20 cellular contexts compared by ENCODE assay signal in genomic region chr7:158774916-158775315, GRCh38. TPM values are rescaled to one million over a fixed set of nuclear protein-coding genes. Genes with fewer than 3 reads are reported as not detected.
DNase-seq lines count a peak whose midpoint lies in the region; ATAC-seq and TF ChIP-seq lines count a peak whose summit lies in the region.
"Had no signal": no experiment of that assay in that cellular context is flagged by ENCODE, and none has a peak within 500 bp of the region (broad histone marks: within the 10 kb centered on the region; RNA-seq: fewer than 3 reads in every experiment).

No MANE protein-coding gene starts in this region.

- H3K27me3 Mint-ChIP-seq in T-helper 1 cell treated with Interleukin-12 subunit alpha and Interleukin-12 subunit beta and Interleukin-4 antibody, amounts not matched to agents 30 μg/mL and 1 μg/mL, for 36 hours (ENCODE audit: low read depth) = no peaks in the 10 kb centered on the region
- no peaks in the 10 kb centered on the region for H3K27me3 Mint-ChIP-seq in CD4-positive, CD25-positive, alpha-beta regulatory T cell
- no peaks in the 10 kb centered on the region for H3K27me3 Mint-ChIP-seq in T-cell
- H3K27me3 Mint-ChIP-seq in effector memory CD8-positive, alpha-beta T cell = no peaks in the 10 kb centered on the region
- H3K27me3 Mint-ChIP-seq: B cell had no signal

- TF ChIP-seq CTCF in right atrium auricular region (IDR thresholded peaks at IDR 0.05) (no peak), brain microvascular endothelial cell (IDR thresholded peaks at IDR 0.05; ENCODE audit: low read depth, low read length, missing control alignments) (no peak)

- ATAC-seq in CD4-positive, CD25-positive, alpha-beta regulatory T cell (ENCODE audit: low read depth in 2 of 2) = no peak
- ATAC-seq in T-cell (replicated peaks in 1 of 4) = no peak
- no peak for ATAC-seq in effector memory CD8-positive, alpha-beta T cell (replicated peaks)

- no peaks in the 10 kb centered on the region for H3K27me3 ChIP-seq in CD4-positive, CD25-positive, alpha-beta regulatory T cell (ENCODE audit: control insufficient read depth, insufficient read depth, low read length)
- H3K27me3 ChIP-seq in right atrium auricular region (no peaks in the 10 kb centered on the region), brain microvascular endothelial cell (replicated peaks) (no peaks in the 10 kb centered on the region)

- peaks cover 22% of the 10 kb centered on the region for H3K4me1 ChIP-seq in CD4-positive, CD25-positive, alpha-beta regulatory T cell (ENCODE audit: control insufficient read depth, insufficient read depth, low read length, poor library complexity, severe bottlenecking)
- peaks cover 0 to 15% of the 10 kb centered on the region in 2 donors for H3K4me1 ChIP-seq in right atrium auricular region

- H3K36me3 ChIP-seq in CD4-positive, CD25-positive, alpha-beta regulatory T cell (ENCODE audit: control insufficient read depth, insufficient read depth, low read length) = peaks cover 34% of the 10 kb centered on the region
- H3K36me3 ChIP-seq in right atrium auricular region (peaks cover 31% of the 10 kb centered on the region), brain microvascular endothelial cell (replicated peaks) (peaks cover 22% of the 10 kb centered on the region)

- POLR2A ChIA-PET in T-cell (lab: Charles Lee) = no interaction called here

- no peak overlapping the region for H3K27ac ChIP-seq in CD4-positive, CD25-positive, alpha-beta regulatory T cell (ENCODE audit: insufficient read depth, low read length, poor library complexity, severe bottlenecking)
- H3K27ac ChIP-seq in right atrium auricular region (no peak overlapping the region), brain microvascular endothelial cell (no peak overlapping the region)
- H3K27ac ChIP-seq: 22Rv1 had no signal

- H3K27ac Mint-ChIP-seq in T-helper 1 cell treated with Interleukin-12 subunit alpha and Interleukin-12 subunit beta and Interleukin-4 antibody, amounts not matched to agents 30 μg/mL and 1 μg/mL, for 36 hours = peak overlapping the region; percentile 31
- H3K27ac Mint-ChIP-seq in CD4-positive, CD25-positive, alpha-beta regulatory T cell = peak overlapping the region in 2 of 3 donors; percentile 73 to 76
- peak overlapping the region; percentile 76 to 80 for H3K27ac Mint-ChIP-seq in T-cell
- H3K27ac Mint-ChIP-seq in effector memory CD8-positive, alpha-beta T cell = peak overlapping the region; percentile 23 to 59
- H3K27ac Mint-ChIP-seq: B cell had no signal

- peaks cover 31% of the 10 kb centered on the region for H3K4me1 Mint-ChIP-seq in T-helper 1 cell treated with Interleukin-12 subunit alpha and Interleukin-12 subunit beta and Interleukin-4 antibody, amounts not matched to agents 30 μg/mL and 1 μg/mL, for 36 hours (ENCODE audit: low read depth)
- peaks cover 16 to 49% (median 28%) of the 10 kb centered on the region in 4 donors for H3K4me1 Mint-ChIP-seq in CD4-positive, CD25-positive, alpha-beta regulatory T cell
- peaks cover 28 to 41% (median 38%) of the 10 kb centered on the region in 3 donors for H3K4me1 Mint-ChIP-seq in T-cell
- H3K4me1 Mint-ChIP-seq in effector memory CD8-positive, alpha-beta T cell (ENCODE audit: low read depth in 2 of 2) = peaks cover 10 to 21% of the 10 kb centered on the region in 2 donors
- H3K4me1 Mint-ChIP-seq: B cell had no signal

- in situ Hi-C loops in brain microvascular endothelial cell (cut with HindIII; ENCODE audit: low pct_ligation_motif_present, low sequenced_read_pairs) = no loop called here

- H3K4me3 Mint-ChIP-seq in T-helper 1 cell treated with Interleukin-12 subunit alpha and Interleukin-12 subunit beta and Interleukin-4 antibody, amounts not matched to agents 30 μg/mL and 1 μg/mL, for 36 hours = no peak overlapping the region
- H3K4me3 Mint-ChIP-seq in CD4-positive, CD25-positive, alpha-beta regulatory T cell = peak overlapping the region in 1 of 4 donors; percentile 33
- peak overlapping the region in 1 of 3 donors; percentile 47 for H3K4me3 Mint-ChIP-seq in T-cell
- H3K4me3 Mint-ChIP-seq in effector memory CD8-positive, alpha-beta T cell = no peak overlapping the region
- H3K4me3 Mint-ChIP-seq: B cell had no signal

- CTCF ChIA-PET in T-cell (lab: Charles Lee) = interaction anchor here in 1 of 2 donors (0.6 kb wide), 1 partner anchor 272 kb away, joined by 3 read pairs; no protein-coding TSS in a partner anchor

- H3K36me3 Mint-ChIP-seq in T-helper 1 cell treated with Interleukin-12 subunit alpha and Interleukin-12 subunit beta and Interleukin-4 antibody, amounts not matched to agents 30 μg/mL and 1 μg/mL, for 36 hours (ENCODE audit: low read depth) = peaks cover 48% of the 10 kb centered on the region
- H3K36me3 Mint-ChIP-seq in CD4-positive, CD25-positive, alpha-beta regulatory T cell = peaks cover 47% of the 10 kb centered on the region
- peaks cover 59% of the 10 kb centered on the region for H3K36me3 Mint-ChIP-seq in T-cell
- H3K36me3 Mint-ChIP-seq in effector memory CD8-positive, alpha-beta T cell (ENCODE audit: insufficient read depth) = peaks cover 38% of the 10 kb centered on the region

- H3K9me3 ChIP-seq in CD4-positive, CD25-positive, alpha-beta regulatory T cell (ENCODE audit: control insufficient read depth in 2 of 2, low read length in 2 of 2) = no peaks in the 10 kb centered on the region
- no peaks in the 10 kb centered on the region for H3K9me3 ChIP-seq in right atrium auricular region
- H3K9me3 ChIP-seq: Caco-2 had no signal

- no peaks in the 10 kb centered on the region for H3K9me3 Mint-ChIP-seq in T-helper 1 cell treated with Interleukin-12 subunit alpha and Interleukin-12 subunit beta and Interleukin-4 antibody, amounts not matched to agents 30 μg/mL and 1 μg/mL, for 36 hours
- peaks cover 0 to 4% (median 0%) of the 10 kb centered on the region in 7 donors for H3K9me3 Mint-ChIP-seq in CD4-positive, CD25-positive, alpha-beta regulatory T cell
- no peaks in the 10 kb centered on the region for H3K9me3 Mint-ChIP-seq in T-cell
- no peaks in the 10 kb centered on the region for H3K9me3 Mint-ChIP-seq in effector memory CD8-positive, alpha-beta T cell

- no peak overlapping the region for H3K4me3 ChIP-seq in CD4-positive, CD25-positive, alpha-beta regulatory T cell (ENCODE audit: low read depth, low read length)
- H3K4me3 ChIP-seq in right atrium auricular region = no peak overlapping the region
- H3K4me3 ChIP-seq in brain microvascular endothelial cell (ENCODE audit: low read depth, low read length) = no peak overlapping the region

- no peak for DNase-seq in T-helper 1 cell
- DNase-seq in CD4-positive, CD25-positive, alpha-beta regulatory T cell = no peak
- no peak for DNase-seq in T-cell
- no peak for DNase-seq in effector memory CD8-positive, alpha-beta T cell
- no peak for DNase-seq in right atrium auricular region (ENCODE audit: low spot score)
- DNase-seq in brain microvascular endothelial cell = no peak
- DNase-seq in GM19238 (ENCODE audit: insufficient read length, low spot score) = no peak
- DNase-seq: Caco-2; GF-D8; GOT3; NCI-H1105 treated with DMSO at 0.1 percent for 48 hours; NCI-H1694 treated with DMSO at 0.1 percent for 48 hours; NCI-H2107; NCI-H510A; NCI-H748 treated with DMSO at 0.1 percent for 48 hours; NK-92 treated with Interleukin-12 subunit alpha and Interleukin-12 subunit beta, amount 100 ng/mL, for 24 hours; SHP77 had no signal

RNA-seq across cellular contexts. Expression of gene ESYT2, which starts 54.4 kb away (rescaled TPM):
- 115 TPM for total RNA-seq in CD4-positive, CD25-positive, alpha-beta regulatory T cell
- polyA plus RNA-seq in CD4-positive, CD25-positive, alpha-beta regulatory T cell = 10 to 100 TPM; 55.3 to 94.3 (median 64.7) TPM
- total RNA-seq in T-cell = 100 to 1,000 TPM in 4 of 5 donors, 10 to 100 TPM in 1; 99.0 to 122 (median 116) TPM
- total RNA-seq in right atrium auricular region = 10 to 100 TPM; 60.0 to 75.9 TPM
